Comparison of ENCODE assay signal across 1 cellular context in the genomic region with DNA sequence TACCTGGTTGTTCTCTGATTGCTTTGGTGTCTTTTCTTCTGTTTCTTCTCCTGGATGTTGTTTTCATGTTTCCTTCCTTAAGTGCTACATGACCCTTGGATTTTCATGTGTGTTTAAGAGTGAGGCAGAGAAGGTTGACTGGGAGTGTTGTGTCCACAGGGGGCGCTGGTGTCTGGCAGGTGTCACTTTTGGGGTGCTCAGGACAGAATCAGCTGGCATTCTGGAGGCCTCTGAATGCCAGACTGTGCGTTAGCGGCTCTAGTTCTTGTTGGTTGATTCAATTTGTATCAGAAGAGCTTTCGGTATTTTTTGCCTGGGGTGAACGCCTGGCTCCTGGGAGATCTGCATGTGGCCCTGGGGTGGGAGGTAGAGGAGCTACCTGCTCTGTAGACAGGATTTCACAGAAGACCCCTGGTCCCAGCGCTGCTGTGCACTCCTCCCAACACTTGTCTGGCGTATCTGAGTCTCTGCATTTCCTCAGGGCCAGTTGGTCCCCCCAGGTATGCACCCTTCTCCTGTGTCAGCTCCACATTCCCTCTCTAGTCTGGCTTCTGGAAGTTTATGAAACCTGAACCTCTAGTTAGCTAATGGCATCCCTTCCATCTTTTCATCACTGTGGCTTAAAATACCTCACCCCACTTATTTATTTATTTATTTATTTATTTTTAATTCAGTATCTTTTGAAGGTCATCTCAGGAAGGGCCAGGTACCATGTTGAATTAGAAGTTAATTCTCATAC.
TF ChIP-seq lines count a peak whose summit lies in the region.

No MANE protein-coding gene starts in this region.

TF ChIP-seq in K562, 482 proteins besides CTCF, POLR2A, EP300 and RAD21:
- TF ChIP-seq SRSF1 (IDR thresholded peaks at IDR 0.05; ENCODE audit: low read depth, low read length) (no peak), JUND (IDR thresholded peaks at IDR 0.05; ENCODE audit: borderline replicate concordance, low read depth, low read length) (no peak), JUND (tag; IDR thresholded peaks at IDR 0.05; ENCODE audit: borderline replicate concordance, low read depth, low read length) (no peak), DIDO1 (tag; IDR thresholded peaks at IDR 0.05; ENCODE audit: low read depth) (no peak), ZNF695 (CRISPR knock-in tag; IDR thresholded peaks at IDR 0.05) (no peak), ZNF830 (CRISPR knock-in tag; IDR thresholded peaks at IDR 0.05) (no peak), ZNF253 (CRISPR knock-in tag; conservative IDR thresholded peaks at IDR 0.05) (no peak), WHSC1 (IDR thresholded peaks at IDR 0.05; ENCODE audit: low read length) (no peak), U2AF1 (optimal IDR thresholded peaks at IDR 0.05; ENCODE audit: low read depth, low read length) (no peak), ZNF316 (IDR thresholded peaks at IDR 0.05) (no peak), ZNF23 (CRISPR knock-in tag; IDR thresholded peaks at IDR 0.05) (no peak), DDX20 (tag; IDR thresholded peaks at IDR 0.05; ENCODE audit: low read depth) (no peak)
- TF ChIP-seq, protein P1, sequence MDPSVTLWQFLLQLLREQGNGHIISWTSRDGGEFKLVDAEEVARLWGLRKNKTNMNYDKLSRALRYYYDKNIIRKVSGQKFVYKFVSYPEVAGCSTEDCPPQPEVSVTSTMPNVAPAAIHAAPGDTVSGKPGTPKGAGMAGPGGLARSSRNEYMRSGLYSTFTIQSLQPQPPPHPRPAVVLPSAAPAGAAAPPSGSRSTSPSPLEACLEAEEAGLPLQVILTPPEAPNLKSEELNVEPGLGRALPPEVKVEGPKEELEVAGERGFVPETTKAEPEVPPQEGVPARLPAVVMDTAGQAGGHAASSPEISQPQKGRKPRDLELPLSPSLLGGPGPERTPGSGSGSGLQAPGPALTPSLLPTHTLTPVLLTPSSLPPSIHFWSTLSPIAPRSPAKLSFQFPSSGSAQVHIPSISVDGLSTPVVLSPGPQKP (CRISPR knock-in tag; IDR thresholded peaks at IDR 0.05): no peak
- TF ChIP-seq, protein P2, sequence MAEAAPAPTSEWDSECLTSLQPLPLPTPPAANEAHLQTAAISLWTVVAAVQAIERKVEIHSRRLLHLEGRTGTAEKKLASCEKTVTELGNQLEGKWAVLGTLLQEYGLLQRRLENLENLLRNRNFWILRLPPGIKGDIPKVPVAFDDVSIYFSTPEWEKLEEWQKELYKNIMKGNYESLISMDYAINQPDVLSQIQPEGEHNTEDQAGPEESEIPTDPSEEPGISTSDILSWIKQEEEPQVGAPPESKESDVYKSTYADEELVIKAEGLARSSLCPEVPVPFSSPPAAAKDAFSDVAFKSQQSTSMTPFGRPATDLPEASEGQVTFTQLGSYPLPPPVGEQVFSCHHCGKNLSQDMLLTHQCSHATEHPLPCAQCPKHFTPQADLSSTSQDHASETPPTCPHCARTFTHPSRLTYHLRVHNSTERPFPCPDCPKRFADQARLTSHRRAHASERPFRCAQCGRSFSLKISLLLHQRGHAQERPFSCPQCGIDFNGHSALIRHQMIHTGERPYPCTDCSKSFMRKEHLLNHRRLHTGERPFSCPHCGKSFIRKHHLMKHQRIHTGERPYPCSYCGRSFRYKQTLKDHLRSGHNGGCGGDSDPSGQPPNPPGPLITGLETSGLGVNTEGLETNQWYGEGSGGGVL (CRISPR knock-in tag; IDR thresholded peaks at IDR 0.05): no peak
- TF ChIP-seq, protein P3, sequence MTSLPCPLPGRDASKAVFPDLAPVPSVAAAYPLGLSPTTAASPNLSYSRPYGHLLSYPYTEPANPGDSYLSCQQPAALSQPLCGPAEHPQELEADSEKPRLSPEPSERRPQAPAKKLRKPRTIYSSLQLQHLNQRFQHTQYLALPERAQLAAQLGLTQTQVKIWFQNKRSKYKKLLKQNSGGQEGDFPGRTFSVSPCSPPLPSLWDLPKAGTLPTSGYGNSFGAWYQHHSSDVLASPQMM (CRISPR knock-in tag; IDR thresholded peaks at IDR 0.05): no peak
